9 cellular contexts compared by ENCODE assay signal in the genomic region with DNA sequence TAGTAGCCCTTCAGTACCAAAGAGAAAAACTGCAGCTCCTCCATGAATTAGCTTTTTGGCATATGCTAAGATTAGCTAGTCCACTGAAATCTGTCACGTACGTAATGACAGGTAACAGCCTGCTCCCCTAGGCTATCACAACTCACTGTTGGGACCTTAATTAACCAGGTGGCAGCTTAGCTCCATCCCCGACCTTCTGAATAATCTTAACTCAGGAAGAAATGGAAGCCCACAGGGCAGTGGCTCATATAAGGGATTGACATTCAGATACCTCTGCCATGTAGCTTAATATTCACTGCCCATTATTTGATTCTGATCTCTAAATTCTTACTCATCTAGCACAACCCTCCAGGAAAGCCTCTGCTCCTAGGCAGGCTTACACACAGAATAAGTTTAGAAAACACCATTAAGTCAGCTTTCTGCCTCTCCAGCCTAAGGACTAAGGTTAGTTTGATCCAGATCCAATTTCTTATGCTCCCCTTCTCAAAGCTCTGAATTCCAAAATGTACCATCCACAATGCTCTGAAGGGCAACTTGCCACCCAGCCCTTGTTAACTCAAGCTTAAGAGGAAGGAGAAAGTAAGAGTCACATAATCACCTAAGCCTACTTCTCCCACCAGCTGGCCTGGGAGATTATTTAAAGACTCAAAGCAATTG. TPM values are rescaled to one million over a fixed set of nuclear protein-coding genes. Genes with fewer than 3 reads are reported as not detected.
DNase-seq lines count a peak whose midpoint lies in the region; ATAC-seq, FAIRE-seq and TF ChIP-seq lines count a peak whose summit lies in the region.
"Had no signal": no experiment of that assay in that cellular context is flagged by ENCODE, and none has a peak within 500 bp of the region (broad histone marks: within the 10 kb centered on the region; RNA-seq: fewer than 3 reads in every experiment).

No MANE protein-coding gene starts in this region.

- H3K27ac ChIP-seq in MM.1S (ENCODE audit: low read length) (peak overlapping the region; percentile 21; the same call in 1 of the 2 replicates), astrocyte (ENCODE audit: low read depth, low read length) (no peak overlapping the region)

- no peak overlapping the region for H3K4me3 ChIP-seq in MM.1S (ENCODE audit: low read length)
- no peak overlapping the region for H3K4me3 ChIP-seq in astrocyte (ENCODE audit: insufficient read depth, low read depth, low read length)

- no peak for TF ChIP-seq POLR2A in H54 (IDR thresholded peaks at IDR 0.05; ENCODE audit: low read depth, low read length)

- no peaks in the 10 kb centered on the region for H3K9me3 Mint-ChIP-seq in astrocyte (ENCODE audit: unreplicated experiment)

- peak; percentile 53 for DNase-seq in DMS53 (lab: John Stamatoyannopoulos, UW)
- no peak for DNase-seq in DMS53 treated with DMSO at 0.1 percent for 48 hours (lab: John Stamatoyannopoulos, UW; ENCODE audit: unreplicated experiment)
- no peak for DNase-seq in MM.1S
- DNase-seq in astrocyte (ENCODE audit: low read depth), result no peak
- peak; percentile 58 for DNase-seq in pons (ENCODE audit: low spot score)
- DNase-seq in H54 (ENCODE audit: insufficient read length, low spot score), result no peak
- DNase-seq: posterior cingulate gyrus had no signal

- H2AFZ ChIP-seq in MM.1S (ENCODE audit: low read length) (no peak overlapping the region), astrocyte (ENCODE audit: low read depth, low read length) (no peak overlapping the region)

- H3K27me3 Mint-ChIP-seq in astrocyte (ENCODE audit: low read depth, unreplicated experiment), result no peaks in the 10 kb centered on the region

- H3K4me1 ChIP-seq in MM.1S (ENCODE audit: low read length) (peaks cover 25% of the 10 kb centered on the region), astrocyte (ENCODE audit: insufficient read depth, low read length) (peaks cover 30% of the 10 kb centered on the region)

- no peaks in the 10 kb centered on the region for H3K9me2 ChIP-seq in MM.1S (replicated peaks; ENCODE audit: insufficient read depth, low read length)

- H3K79me2 ChIP-seq in MM.1S (ENCODE audit: low read length), result peaks cover 55% of the 10 kb centered on the region
- peaks cover 59% of the 10 kb centered on the region for H3K79me2 ChIP-seq in astrocyte (ENCODE audit: insufficient read depth, low read length)

- H3K9me3 ChIP-seq in MM.1S (replicated peaks; ENCODE audit: insufficient read depth, low read length), result no peaks in the 10 kb centered on the region
- no peaks in the 10 kb centered on the region for H3K9me3 ChIP-seq in astrocyte (ENCODE audit: insufficient read depth, low read depth, low read length)

- H3K9ac ChIP-seq in MM.1S (ENCODE audit: low read length) (no peak overlapping the region), astrocyte (ENCODE audit: low read length) (peak overlapping the region; percentile 33)

- no peak overlapping the region for H3K4me2 ChIP-seq in MM.1S (ENCODE audit: low read depth, low read length)
- peak overlapping the region; percentile 91 for H3K4me2 ChIP-seq in astrocyte (ENCODE audit: low read length)

- peak overlapping the region; percentile 99 for H3K4me3 Mint-ChIP-seq in astrocyte (ENCODE audit: unreplicated experiment)

- TF ChIP-seq CTCF in MM.1S (IDR thresholded peaks at IDR 0.05; ENCODE audit: low read length), result no peak
- no peak for TF ChIP-seq CTCF in astrocyte (IDR thresholded peaks at IDR 0.05; ENCODE audit: insufficient read depth, low read depth, low read length)

- peaks cover 37% of the 10 kb centered on the region for H3K36me3 Mint-ChIP-seq in astrocyte (ENCODE audit: low read depth, unreplicated experiment)

- peaks cover 96% of the 10 kb centered on the region for H3F3A ChIP-seq in MM.1S (ENCODE audit: insufficient read depth, low read length)

- H3K27me3 ChIP-seq in MM.1S (replicated peaks; ENCODE audit: insufficient read depth, low read length) (no peaks in the 10 kb centered on the region), astrocyte (ENCODE audit: insufficient read depth, low read length) (no peaks in the 10 kb centered on the region)

- peak overlapping the region; percentile 38 for H3K27ac Mint-ChIP-seq in astrocyte (ENCODE audit: unreplicated experiment)

- peaks cover 77% of the 10 kb centered on the region for H4K20me1 ChIP-seq in MM.1S (ENCODE audit: insufficient read depth, low read length)
- peaks cover 88% of the 10 kb centered on the region for H4K20me1 ChIP-seq in astrocyte (ENCODE audit: insufficient read depth, low read length)

- FAIRE-seq in astrocyte (lab: Jason Lieb, UNC) (no peak), H54 (lab: Jason Lieb, UNC) (no peak)

- peaks cover 48% of the 10 kb centered on the region for H3K4me1 Mint-ChIP-seq in astrocyte (ENCODE audit: low read depth, unreplicated experiment)

- H3K36me3 ChIP-seq in MM.1S (replicated peaks; ENCODE audit: insufficient read depth, low read length) (peaks cover 45% of the 10 kb centered on the region), astrocyte (ENCODE audit: insufficient read depth, low read length) (peaks cover 63% of the 10 kb centered on the region)

- ATAC-seq in HG03196 (IDR thresholded peaks at IDR 0.05; ENCODE audit: unreplicated experiment) (no peak), GM21447 (IDR thresholded peaks at IDR 0.05; ENCODE audit: unreplicated experiment) (no peak)

RNA-seq across cellular contexts. Expression of a gene that starts 5.0 kb away (rescaled TPM):
- 1,391 and 1,502 TPM in 2 replicates for total RNA-seq in astrocyte

Comparison
In these comparisons a context has a peak if more than half of its experiments do, and no peak if none do; other contexts are left out.
1. DNase-seq: peak in DMS53 (single experiment) and pons (single experiment); none in DMS53 treated with DMSO at 0.1 percent for 48 hours (single experiment), MM.1S (single experiment), astrocyte (single experiment) and H54 (single experiment).